In the genomic region with DNA sequence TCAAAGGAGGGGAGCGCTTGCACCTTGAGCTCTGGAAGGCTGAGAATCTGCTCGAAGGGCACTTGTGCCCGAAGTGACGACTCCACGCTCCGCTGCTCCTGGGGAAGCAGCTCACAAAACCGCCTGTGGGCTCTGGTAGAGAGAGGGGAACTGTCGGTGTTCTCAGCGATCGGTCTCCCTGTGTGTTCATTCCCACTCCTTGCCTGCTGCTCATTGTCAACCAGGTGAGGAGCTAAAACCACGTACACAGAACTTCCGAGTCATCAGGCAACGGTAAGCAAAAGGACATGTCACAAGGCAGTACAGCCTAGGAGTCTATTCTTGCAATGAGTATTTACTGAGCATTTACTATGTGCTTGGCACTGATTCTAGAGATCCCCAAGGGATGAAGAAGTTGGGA, we compare ENCODE assay signal across 9 cellular contexts. TPM values are rescaled to one million over a fixed set of nuclear protein-coding genes. Genes with fewer than 3 reads are reported as not detected.
DNase-seq lines count a peak whose midpoint lies in the region; ATAC-seq and TF ChIP-seq lines count a peak whose summit lies in the region.
"Had no signal": no experiment of that assay in that cellular context is flagged by ENCODE, and none has a peak within 500 bp of the region (broad histone marks: within the 10 kb centered on the region; RNA-seq: fewer than 3 reads in every experiment).

No MANE protein-coding gene starts in this region.

- H3K4me3 ChIP-seq in GM06990 (replicated peaks; ENCODE audit: low read depth, low read length) (peak overlapping the region; percentile 90), OCI-LY7 (ENCODE audit: low read depth, low read length, poor library complexity, severe bottlenecking) (peak overlapping the region; percentile 79), heart left ventricle (peak overlapping the region in 3 of 12 donors; percentile 82 to 97 (median 93))

- TF ChIP-seq CTCF in GM06990 (IDR thresholded peaks at IDR 0.05; ENCODE audit: insufficient read depth, low read length, poor library complexity, severe bottlenecking): no peak
- TF ChIP-seq CTCF in OCI-LY7 (conservative IDR thresholded peaks at IDR 0.05; ENCODE audit: low read length): no peak
- TF ChIP-seq CTCF in progenitor cell of endocrine pancreas (IDR thresholded peaks at IDR 0.05; ENCODE audit: unreplicated experiment): no peak
- TF ChIP-seq CTCF in heart left ventricle (IDR thresholded peaks at IDR 0.05): no peak

- no peaks in the 10 kb centered on the region for H4K20me1 ChIP-seq in OCI-LY7 (ENCODE audit: insufficient read depth, low read length)

- ATAC-seq in HG03135 (IDR thresholded peaks at IDR 0.05; ENCODE audit: unreplicated experiment) (no peak), heart left ventricle (no peak)

- POLR2A ChIA-PET in OCI-LY7 (lab: Charles Lee): interaction anchor here (0.5 to 3.5 kb wide), 9 partner anchors 11 to 555 kb away, joined by 3 to 23 read pairs (median 4); partner anchors contain the start of gene NGRN

- H3K4me3 Mint-ChIP-seq in dendritic cell treated with granulocyte-macrophage colony-stimulating factor and Interleukin-4, amounts not matched to agents 40 ng/mL and 50 ng/mL, for 4 days: peak overlapping the region; percentile 79
- H3K4me3 Mint-ChIP-seq in progenitor cell of endocrine pancreas (ENCODE audit: low read depth): peak overlapping the region; percentile 80

- intact Hi-C loops in OCI-LY7 (cut with micrococcal nuclease; ENCODE audit: unreplicated experiment): loop anchor here (2.0 to 10.0 kb wide), 5 partner anchors 41 to 763 kb away; partner anchors contain the start of genes IDH2 and PRC1
- intact Hi-C loops in dendritic cell treated with granulocyte-macrophage colony-stimulating factor and Interleukin-4, amounts not matched to agents 40 ng/mL and 50 ng/mL, for 4 days (cut with micrococcal nuclease): no loop called here
- intact Hi-C loops in heart left ventricle (cut with DNase I): loop anchor here in 2 of 10 donors (2.0 to 5.0 kb wide), 2 partner anchors 35 to 337 kb away; partner anchors contain the start of gene NGRN (in 1 of the 2)

- peak overlapping the region; percentile 75; the same call in 1 of the 2 replicates for H2AFZ ChIP-seq in OCI-LY7 (ENCODE audit: low read length)
- H2AFZ ChIP-seq: parathyroid adenoma had no signal

- peaks cover 24% of the 10 kb centered on the region for H3K36me3 ChIP-seq in GM06990 (ENCODE audit: control insufficient read depth, insufficient read depth, low read length)
- peaks cover 36% of the 10 kb centered on the region; the same call in 1 of the 2 replicates for H3K36me3 ChIP-seq in OCI-LY7 (ENCODE audit: insufficient read depth, low read length)
- peaks cover 0 to 67% (median 48%) of the 10 kb centered on the region in 9 donors for H3K36me3 ChIP-seq in heart left ventricle

- WGBS in heart left ventricle, 4 donors: 83 to 92% (median 88%) methylated on average over 13 of the region's 13 CpGs

- H3K27ac ChIP-seq in OCI-LY7 (ENCODE audit: low read depth, low read length, poor library complexity, severe bottlenecking) (peak overlapping the region; percentile 73), heart left ventricle (peak overlapping the region in 4 of 12 donors; percentile 81 to 95 (median 88))

- peaks cover 65% of the 10 kb centered on the region for H3K36me3 Mint-ChIP-seq in dendritic cell treated with granulocyte-macrophage colony-stimulating factor and Interleukin-4, amounts not matched to agents 40 ng/mL and 50 ng/mL, for 4 days (ENCODE audit: low read depth)
- H3K36me3 Mint-ChIP-seq in progenitor cell of endocrine pancreas (ENCODE audit: insufficient read depth): peaks cover 6% of the 10 kb centered on the region

- peak overlapping the region; percentile 93 for H3K4me2 ChIP-seq in OCI-LY7 (ENCODE audit: low read length)

- peak overlapping the region; percentile 83 for H3K27ac Mint-ChIP-seq in dendritic cell treated with granulocyte-macrophage colony-stimulating factor and Interleukin-4, amounts not matched to agents 40 ng/mL and 50 ng/mL, for 4 days
- peak overlapping the region; percentile 37 for H3K27ac Mint-ChIP-seq in progenitor cell of endocrine pancreas

- H3K9me3 Mint-ChIP-seq in dendritic cell treated with granulocyte-macrophage colony-stimulating factor and Interleukin-4, amounts not matched to agents 40 ng/mL and 50 ng/mL, for 4 days: no peaks in the 10 kb centered on the region
- no peaks in the 10 kb centered on the region for H3K9me3 Mint-ChIP-seq in progenitor cell of endocrine pancreas (ENCODE audit: low read depth)

- H3K9me2 ChIP-seq in OCI-LY7 (ENCODE audit: insufficient read depth, low read length): no peaks in the 10 kb centered on the region

- H3K79me2 ChIP-seq in OCI-LY7 (ENCODE audit: insufficient read depth, low read depth, low read length): peaks cover 20% of the 10 kb centered on the region; the same call in 1 of the 2 replicates
- H3K79me2 ChIP-seq: parathyroid adenoma had no signal

- no peaks in the 10 kb centered on the region for H3K27me3 ChIP-seq in GM06990 (replicated peaks; ENCODE audit: control insufficient read depth, insufficient read depth, low read length)
- no peaks in the 10 kb centered on the region for H3K27me3 ChIP-seq in heart left ventricle

- CTCF ChIA-PET in OCI-LY7 (lab: Charles Lee; ENCODE audit: unreplicated experiment): interaction anchor here (0.6 to 2.3 kb wide), 4 partner anchors 11 to 1579 kb away, joined by 3 to 8 read pairs (median 4); no protein-coding TSS in a partner anchor

- DNase-seq in GM06990 (ENCODE audit: extremely low read depth, insufficient read length): no peak
- DNase-seq in OCI-LY7 (ENCODE audit: low spot score): peak; percentile 48
- DNase-seq in progenitor cell of endocrine pancreas (ENCODE audit: low spot score, unreplicated experiment): no peak
- no peak for DNase-seq in NCI-H1436 treated with DMSO at 0.1 percent for 48 hours (lab: John Stamatoyannopoulos, UW)
- no peak for DNase-seq in heart left ventricle
- no peak for DNase-seq in medulla oblongata (ENCODE audit: extremely low spot score)

- no TSS peak for BruUV-seq in OCI-LY7 (replicated peaks; lab: Mats Ljungman, UMichigan)

- TF ChIP-seq POLR2A in heart left ventricle (IDR thresholded peaks at IDR 0.05): no peak

- no peaks in the 10 kb centered on the region for H3K27me3 Mint-ChIP-seq in dendritic cell treated with granulocyte-macrophage colony-stimulating factor and Interleukin-4, amounts not matched to agents 40 ng/mL and 50 ng/mL, for 4 days
- no peaks in the 10 kb centered on the region for H3K27me3 Mint-ChIP-seq in progenitor cell of endocrine pancreas

- peaks cover 53% of the 10 kb centered on the region for H3K4me1 Mint-ChIP-seq in dendritic cell treated with granulocyte-macrophage colony-stimulating factor and Interleukin-4, amounts not matched to agents 40 ng/mL and 50 ng/mL, for 4 days (ENCODE audit: low read depth)
- peaks cover 12% of the 10 kb centered on the region for H3K4me1 Mint-ChIP-seq in progenitor cell of endocrine pancreas (ENCODE audit: low read depth)

- no peaks in the 10 kb centered on the region for H3K9me3 ChIP-seq in OCI-LY7 (ENCODE audit: low read length)
- H3K9me3 ChIP-seq in heart left ventricle: no peaks in the 10 kb centered on the region

- H3K4me1 ChIP-seq in OCI-LY7 (ENCODE audit: insufficient read depth, low read length, poor library complexity, severe bottlenecking) (peaks cover 31% of the 10 kb centered on the region), heart left ventricle (peaks cover 3 to 53% (median 30%) of the 10 kb centered on the region in 12 donors)

RNA-seq across cellular contexts. Expression of gene CIB1, which starts 1.5 kb away (rescaled TPM):
- 52.8 and 53.2 TPM in 2 replicates for total RNA-seq in OCI-LY7 (2014; rRNA removed; shearing (Covaris generic))
- total RNA-seq in OCI-LY7 (2022) (54.5 and 66.0 TPM in 2 replicates), progenitor cell of endocrine pancreas (28.3 and 30.3 TPM in 2 replicates), heart left ventricle (100 to 1,000 TPM in 1 of 9 donors, 10 to 100 TPM in 8; 38.7 to 107 (median 80.8) TPM)
- polyA plus RNA-seq in heart left ventricle: 100 to 1,000 TPM in 1 of 2 donors, 10 to 100 TPM in 1; 78.2 to 145 TPM

RNA-seq across cellular contexts. Expression of gene GDPGP1, which starts 1.8 kb away (rescaled TPM):
- total RNA-seq in OCI-LY7 (2014; rRNA removed; shearing (Covaris generic)): 8.1 and 22.3 TPM in 2 replicates
- total RNA-seq in OCI-LY7 (2022) (12.1 and 12.9 TPM in 2 replicates), progenitor cell of endocrine pancreas (7.8 and 8.6 TPM in 2 replicates), heart left ventricle (10 to 100 TPM in 6 of 9 donors, 1 to 10 TPM in 3; 5.9 to 18.9 (median 13.6) TPM)
- 1 to 10 TPM; 4.8 to 5.4 TPM for polyA plus RNA-seq in heart left ventricle

RNA-seq across cellular contexts. Expression of gene TTLL13, which starts 17.2 kb away (rescaled TPM):
- total RNA-seq in OCI-LY7 (2014; rRNA removed; shearing (Covaris generic)): 0.57 and 0.88 TPM in 2 replicates
- total RNA-seq in OCI-LY7 (2022) (0.77 and 1.3 TPM in 2 replicates), progenitor cell of endocrine pancreas (0.69 TPM in 1 of 2 replicates, not detected in the other), heart left ventricle (under 1 TPM in 4 of 9 donors, not detected in 5; 0.13 to 0.35 (median 0.23) TPM)
- under 1 TPM; 0.07 to 0.11 TPM for polyA plus RNA-seq in heart left ventricle

RNA-seq across cellular contexts. Expression of gene SEMA4B, which starts 31.1 kb away (rescaled TPM):
- 21.9 and 44.1 TPM in 2 replicates for total RNA-seq in OCI-LY7 (2014; rRNA removed; shearing (Covaris generic))
- total RNA-seq in OCI-LY7 (2022) (34.9 and 38.2 TPM in 2 replicates), progenitor cell of endocrine pancreas (36.4 and 41.9 TPM in 2 replicates), heart left ventricle (100 to 1,000 TPM in 1 of 9 donors, 10 to 100 TPM in 8; 14.8 to 105 (median 21.0) TPM)
- 10 to 100 TPM; 13.8 to 36.3 TPM for polyA plus RNA-seq in heart left ventricle

RNA-seq across cellular contexts. Expression of gene NGRN, which starts 33.3 kb away (rescaled TPM):
- 65.0 and 72.8 TPM in 2 replicates for total RNA-seq in OCI-LY7 (2014; rRNA removed; shearing (Covaris generic))
- 40.0 and 44.4 TPM in 2 replicates for total RNA-seq in OCI-LY7 (2022)
- 110 and 121 TPM in 2 replicates for total RNA-seq in progenitor cell of endocrine pancreas
- total RNA-seq in heart left ventricle: 100 to 1,000 TPM in 8 of 9 donors, 10 to 100 TPM in 1; 93.2 to 149 (median 116) TPM
- polyA plus RNA-seq in heart left ventricle: 100 to 1,000 TPM; 119 to 142 TPM
